18 cellular contexts compared by ENCODE assay signal in genomic region chr1:14302025-14302424, GRCh38.
A peak's percentile ranks its signal among the peaks of the same experiment; 100 is the strongest.
DNase-seq lines count a peak whose midpoint lies in the region; ATAC-seq, FAIRE-seq and TF ChIP-seq lines count a peak whose summit lies in the region.
"Had no signal": no experiment of that assay in that cellular context is flagged by ENCODE, and none has a peak within 500 bp of the region (broad histone marks: within the 10 kb centered on the region; RNA-seq: fewer than 3 reads in every experiment).

No MANE protein-coding gene starts in this region.

- dilution Hi-C loops in keratinocyte (cut with MboI; ENCODE audit: extremely low pct_ligation_motif_present, low sequenced_read_pairs), result no loop called here

- in situ Hi-C loops in K562 (cut with MboI), result no loop called here

- FAIRE-seq in K562 (lab: Jason Lieb, UNC) (peak; percentile 23), keratinocyte (lab: Jason Lieb, UNC) (no peak)
- FAIRE-seq: G401.6, GM12892 had no signal

- no peaks in the 10 kb centered on the region for H3K9me3 ChIP-seq in K562 (replicated peaks; ENCODE audit: control insufficient read depth, insufficient read depth, low read depth, low read length)
- no peaks in the 10 kb centered on the region for H3K9me3 ChIP-seq in keratinocyte (ENCODE audit: control insufficient read depth, low read depth, low read length)
- no peaks in the 10 kb centered on the region for H3K9me3 ChIP-seq in upper lobe of left lung
- H3K9me3 ChIP-seq: BLaER1, Caco-2 had no signal

- H2AFZ ChIP-seq in K562 (ENCODE audit: low read depth, low read length) (no peak overlapping the region), keratinocyte (ENCODE audit: control insufficient read depth, low read length) (no peak overlapping the region)
- H2AFZ ChIP-seq: GM23338 had no signal

- H3K9me1 ChIP-seq in K562 (ENCODE audit: control insufficient read depth, insufficient read depth, low read length) (no peaks in the 10 kb centered on the region), keratinocyte (ENCODE audit: control insufficient read depth, extremely low read depth, insufficient read depth, low read length) (no peaks in the 10 kb centered on the region)

- WGBS in K562 (ENCODE audit: insufficient coverage, low coverage, missing lambda C conversion rate), result 2% methylated on average over 3 of the region's 3 CpGs
- 81 to 85% methylated on average over 3 of the region's 3 CpGs for WGBS in upper lobe of left lung, 2 donors

- intact Hi-C loops in K562 (cut with micrococcal nuclease), result no loop called here

- H3K4me3 ChIP-seq in K562 (no peak overlapping the region), keratinocyte (ENCODE audit: control insufficient read depth in 2 of 3, extremely low read depth in 1 of 3, insufficient read depth in 2 of 3, low read depth in 1 of 3, low read length in 3 of 3) (no peak overlapping the region), upper lobe of left lung (no peak overlapping the region)
- H3K4me3 ChIP-seq: BLaER1, GM23338 had no signal

- no peaks in the 10 kb centered on the region for H3K36me3 ChIP-seq in K562 (ENCODE audit: control insufficient read depth, insufficient read depth, low read length)
- no peaks in the 10 kb centered on the region for H3K36me3 ChIP-seq in keratinocyte (ENCODE audit: control insufficient read depth in 2 of 2, extremely low read depth in 1 of 2, insufficient read depth in 2 of 2, low read length in 2 of 2)
- no peaks in the 10 kb centered on the region for H3K36me3 ChIP-seq in upper lobe of left lung
- H3K36me3 ChIP-seq: BLaER1 had no signal

- POLR2A ChIA-PET in K562 (lab: Yijun Ruan, JAX), result no interaction called here

- H4K20me1 ChIP-seq in K562 (replicated peaks; ENCODE audit: control insufficient read depth, insufficient read depth, low read length), result no peaks in the 10 kb centered on the region
- no peaks in the 10 kb centered on the region for H4K20me1 ChIP-seq in keratinocyte (ENCODE audit: control insufficient read depth, extremely low read depth, insufficient read depth, low read length)
- H4K20me1 ChIP-seq: BLaER1 had no signal

- H3K79me2 ChIP-seq in K562 (ENCODE audit: control insufficient read depth, insufficient read depth, low read length), result no peaks in the 10 kb centered on the region
- H3K79me2 ChIP-seq in keratinocyte (ENCODE audit: control insufficient read depth, insufficient read depth, low read length), result no peaks in the 10 kb centered on the region

- CTCF ChIA-PET in K562 (lab: Yijun Ruan, JAX; ENCODE audit: low intra/inter-chr PET ratio), result no interaction called here

- no peak for TF ChIP-seq POLR2A in K562 (conservative IDR thresholded peaks at IDR 0.05)
- TF ChIP-seq POLR2A in upper lobe of left lung (IDR thresholded peaks at IDR 0.05), result no peak

- H3K4me2 ChIP-seq in K562 (ENCODE audit: insufficient read depth, low read length) (no peak overlapping the region), keratinocyte (ENCODE audit: control insufficient read depth, extremely low read depth, insufficient read depth, low read depth, low read length) (peak overlapping the region; percentile 49)
- H3K4me2 ChIP-seq: BLaER1, GM23338 had no signal

- ATAC-seq in K562 (no peak), GM18868 (IDR thresholded peaks at IDR 0.05; ENCODE audit: unreplicated experiment) (no peak), upper lobe of left lung (ENCODE audit: low FRiP score in 2 of 2) (no peak)
- ATAC-seq: CD8-positive, alpha-beta T cell; GM23338; HCT116 had no signal

- no peak overlapping the region for H3K27ac ChIP-seq in K562 (ENCODE audit: extremely low read depth, low read depth, low read length)
- no peak overlapping the region for H3K27ac ChIP-seq in keratinocyte (ENCODE audit: control insufficient read depth, insufficient read depth, low read length)
- no peak overlapping the region for H3K27ac ChIP-seq in upper lobe of left lung
- H3K27ac ChIP-seq: BLaER1, C4-2B had no signal

- no peak for TF ChIP-seq CTCF in K562 (IDR thresholded peaks at IDR 0.05 in 2 of 3, conservative IDR thresholded peaks at IDR 0.05 in 1 of 3; ENCODE audit: insufficient read depth in 2 of 3, low read depth in 1 of 3, low read length in 3 of 3)
- no peak for TF ChIP-seq CTCF in keratinocyte (optimal IDR thresholded peaks at IDR 0.05 in 1 of 3, IDR thresholded peaks at IDR 0.05 in 1 of 3, conservative IDR thresholded peaks at IDR 0.05 in 1 of 3; ENCODE audit: extremely low read depth in 1 of 3, insufficient read depth in 2 of 3, low read length in 3 of 3)
- no peak for TF ChIP-seq CTCF in upper lobe of left lung (IDR thresholded peaks at IDR 0.05)

- TF ChIP-seq EP300 in K562 (IDR thresholded peaks at IDR 0.05; ENCODE audit: low read length) (no peak), upper lobe of left lung (IDR thresholded peaks at IDR 0.05) (no peak)

- H3K27me3 ChIP-seq in K562 (ENCODE audit: control insufficient read depth in 2 of 2, insufficient read depth in 2 of 2, low read length in 2 of 2) (peaks cover 12 to 52% of the 10 kb centered on the region in 2 experiments), keratinocyte (ENCODE audit: control insufficient read depth, extremely low read depth, insufficient read depth, low read length) (no peaks in the 10 kb centered on the region), upper lobe of left lung (no peaks in the 10 kb centered on the region)
- H3K27me3 ChIP-seq: BLaER1 had no signal

- no peak for TF ChIP-seq RAD21 in K562 (CRISPR knock-in tag; conservative IDR thresholded peaks at IDR 0.05 in 1 of 2, IDR thresholded peaks at IDR 0.05 in 1 of 2)

- H3K4me1 ChIP-seq in K562 (replicated peaks in 1 of 2; ENCODE audit: control insufficient read depth in 2 of 2, insufficient read depth in 2 of 2, low read length in 2 of 2), result no peaks in the 10 kb centered on the region
- peaks cover 23% of the 10 kb centered on the region for H3K4me1 ChIP-seq in keratinocyte (ENCODE audit: control insufficient read depth, extremely low read depth, insufficient read depth, low read length)
- peaks cover 0 to 10% (median 4%) of the 10 kb centered on the region in 4 donors for H3K4me1 ChIP-seq in upper lobe of left lung
- H3K4me1 ChIP-seq: BLaER1, Caco-2 had no signal

- DNase-seq in K562 (ENCODE audit: extremely low read depth in 1 of 4, low spot score in 3 of 4) (no peak), keratinocyte (ENCODE audit: low read depth, low spot score) (no peak), putamen (ENCODE audit: low spot score) (peak; percentile 7), upper lobe of left lung (no peak), Ammon's horn (ENCODE audit: low spot score) (no peak)
- DNase-seq: Caco-2; CD4-positive, CD25-positive, alpha-beta regulatory T cell; CD8-positive, alpha-beta T cell; DMS153; DND-41; H9 had no signal

- no TSS peak for BruUV-seq in K562 (replicated peaks; lab: Mats Ljungman, UMichigan)

- H3K9ac ChIP-seq in K562 (ENCODE audit: insufficient read depth in 1 of 2, low read depth in 2 of 2, low read length in 2 of 2) (no peak overlapping the region), keratinocyte (ENCODE audit: control insufficient read depth, extremely low read depth, insufficient read depth, low read length) (no peak overlapping the region)
- H3K9ac ChIP-seq: BLaER1 had no signal

TF ChIP-seq in K562, 482 proteins besides CTCF, POLR2A, EP300 and RAD21:
- TF ChIP-seq ZBTB34 (CRISPR knock-in tag; IDR thresholded peaks at IDR 0.05), result no peak
